ENCODE assay signal across 1 cellular context in the genomic region with DNA sequence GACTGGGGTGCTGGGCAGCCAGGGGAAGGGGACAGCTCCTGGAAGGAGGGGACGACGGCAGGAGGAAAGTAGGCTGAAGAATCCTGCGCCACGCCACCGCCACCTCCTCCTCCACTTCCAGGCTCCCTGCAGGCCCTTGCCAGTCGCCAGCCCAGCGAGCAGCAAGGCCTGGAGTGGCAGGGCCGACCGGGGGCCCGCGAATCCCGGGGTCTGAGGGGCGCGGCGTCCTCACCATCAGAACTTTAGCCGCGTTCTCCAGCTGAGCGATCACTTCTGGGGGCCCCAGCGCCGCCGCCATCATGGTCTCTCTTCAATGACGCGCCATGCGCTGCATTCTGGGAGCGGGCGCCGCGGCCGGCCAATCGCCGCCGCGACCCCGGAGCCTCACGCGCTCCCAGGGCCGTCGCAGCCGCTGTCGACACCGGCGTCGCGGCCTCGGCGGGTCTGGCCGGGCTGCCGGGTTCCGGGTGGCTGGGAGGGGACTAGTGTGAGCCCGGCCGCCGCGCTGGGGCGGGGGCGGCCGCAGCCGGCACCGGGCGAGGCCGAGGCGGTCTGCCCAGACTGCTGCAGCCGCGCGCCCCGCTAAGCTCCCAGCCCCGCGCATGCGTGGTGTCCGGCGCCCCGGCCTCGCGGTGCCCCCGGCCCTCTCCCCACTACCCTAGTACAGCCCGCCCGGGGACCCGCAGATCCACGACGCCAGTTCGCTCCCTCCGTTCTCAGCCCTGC.
TF ChIP-seq lines count a peak whose summit lies in the region.

Gene XPO4 (minus strand): TSS at position 309 of the 726 bp plus-strand sequence. CDS start 8 bp downstream, at position 301.

TF ChIP-seq in WTC11, 78 proteins besides CTCF, POLR2A, EP300 and RAD21 (continued from another document):
- TF ChIP-seq AFF4 (CRISPR knock-in tag; IDR thresholded peaks at IDR 0.05; ENCODE audit: borderline replicate concordance): no peak
- no peak for TF ChIP-seq ATF1 (CRISPR knock-in tag; IDR thresholded peaks at IDR 0.05)
- no peak for TF ChIP-seq RORB (CRISPR knock-in tag; IDR thresholded peaks at IDR 0.05)
- TF ChIP-seq NFYB (CRISPR knock-in tag; conservative IDR thresholded peaks at IDR 0.05; ENCODE audit: low read depth): peak; percentile 55
- no peak for TF ChIP-seq ZNF281 (CRISPR knock-in tag; IDR thresholded peaks at IDR 0.05)
- TF ChIP-seq EMX1 (CRISPR knock-in tag; IDR thresholded peaks at IDR 0.05): no peak
- no peak for TF ChIP-seq ZBTB21 (CRISPR knock-in tag; IDR thresholded peaks at IDR 0.05; ENCODE audit: borderline replicate concordance)
- TF ChIP-seq, protein P1, sequence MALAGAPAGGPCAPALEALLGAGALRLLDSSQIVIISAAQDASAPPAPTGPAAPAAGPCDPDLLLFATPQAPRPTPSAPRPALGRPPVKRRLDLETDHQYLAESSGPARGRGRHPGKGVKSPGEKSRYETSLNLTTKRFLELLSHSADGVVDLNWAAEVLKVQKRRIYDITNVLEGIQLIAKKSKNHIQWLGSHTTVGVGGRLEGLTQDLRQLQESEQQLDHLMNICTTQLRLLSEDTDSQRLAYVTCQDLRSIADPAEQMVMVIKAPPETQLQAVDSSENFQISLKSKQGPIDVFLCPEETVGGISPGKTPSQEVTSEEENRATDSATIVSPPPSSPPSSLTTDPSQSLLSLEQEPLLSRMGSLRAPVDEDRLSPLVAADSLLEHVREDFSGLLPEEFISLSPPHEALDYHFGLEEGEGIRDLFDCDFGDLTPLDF (CRISPR knock-in tag; IDR thresholded peaks at IDR 0.05): no peak
- TF ChIP-seq FOXJ3 (CRISPR knock-in tag; IDR thresholded peaks at IDR 0.05; ENCODE audit: borderline replicate concordance): no peak
- TF ChIP-seq TEAD4 (CRISPR knock-in tag; IDR thresholded peaks at IDR 0.05): no peak
- TF ChIP-seq, protein P2, sequence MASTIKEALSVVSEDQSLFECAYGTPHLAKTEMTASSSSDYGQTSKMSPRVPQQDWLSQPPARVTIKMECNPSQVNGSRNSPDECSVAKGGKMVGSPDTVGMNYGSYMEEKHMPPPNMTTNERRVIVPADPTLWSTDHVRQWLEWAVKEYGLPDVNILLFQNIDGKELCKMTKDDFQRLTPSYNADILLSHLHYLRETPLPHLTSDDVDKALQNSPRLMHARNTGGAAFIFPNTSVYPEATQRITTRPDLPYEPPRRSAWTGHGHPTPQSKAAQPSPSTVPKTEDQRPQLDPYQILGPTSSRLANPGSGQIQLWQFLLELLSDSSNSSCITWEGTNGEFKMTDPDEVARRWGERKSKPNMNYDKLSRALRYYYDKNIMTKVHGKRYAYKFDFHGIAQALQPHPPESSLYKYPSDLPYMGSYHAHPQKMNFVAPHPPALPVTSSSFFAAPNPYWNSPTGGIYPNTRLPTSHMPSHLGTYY (CRISPR knock-in tag; IDR thresholded peaks at IDR 0.05): no peak
- no peak for TF ChIP-seq NFATC4 (CRISPR knock-in tag; IDR thresholded peaks at IDR 0.05)
- no peak for TF ChIP-seq NR2C2 (CRISPR knock-in tag; IDR thresholded peaks at IDR 0.05)
- TF ChIP-seq ZSCAN18 (CRISPR knock-in tag; IDR thresholded peaks at IDR 0.05): no peak
- no peak for TF ChIP-seq NR1H2 (CRISPR knock-in tag; IDR thresholded peaks at IDR 0.05)
- no peak for TF ChIP-seq ZNF423 (CRISPR knock-in tag; IDR thresholded peaks at IDR 0.05)
- no peak for TF ChIP-seq GRHL2 (CRISPR knock-in tag; IDR thresholded peaks at IDR 0.05; ENCODE audit: insufficient replicate concordance, severe bottlenecking)
- TF ChIP-seq TEAD1 (CRISPR knock-in tag; IDR thresholded peaks at IDR 0.05): no peak
- no peak for TF ChIP-seq SP1 (CRISPR knock-in tag; conservative IDR thresholded peaks at IDR 0.05)
- no peak for TF ChIP-seq KAT7 (CRISPR knock-in tag; IDR thresholded peaks at IDR 0.05; ENCODE audit: borderline replicate concordance)
- TF ChIP-seq PRRX2 (CRISPR knock-in tag; IDR thresholded peaks at IDR 0.05): no peak
- no peak for TF ChIP-seq GTF2I (CRISPR knock-in tag; conservative IDR thresholded peaks at IDR 0.05)
- TF ChIP-seq, protein P3, sequence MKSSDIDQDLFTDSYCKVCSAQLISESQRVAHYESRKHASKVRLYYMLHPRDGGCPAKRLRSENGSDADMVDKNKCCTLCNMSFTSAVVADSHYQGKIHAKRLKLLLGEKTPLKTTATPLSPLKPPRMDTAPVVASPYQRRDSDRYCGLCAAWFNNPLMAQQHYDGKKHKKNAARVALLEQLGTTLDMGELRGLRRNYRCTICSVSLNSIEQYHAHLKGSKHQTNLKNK (CRISPR knock-in tag; IDR thresholded peaks at IDR 0.05): no peak
- no peak for TF ChIP-seq ZNF317 (CRISPR knock-in tag; IDR thresholded peaks at IDR 0.05; ENCODE audit: borderline replicate concordance, low read depth)
- TF ChIP-seq NFE2L1 (CRISPR knock-in tag; IDR thresholded peaks at IDR 0.05): no peak
- TF ChIP-seq, protein P4, sequence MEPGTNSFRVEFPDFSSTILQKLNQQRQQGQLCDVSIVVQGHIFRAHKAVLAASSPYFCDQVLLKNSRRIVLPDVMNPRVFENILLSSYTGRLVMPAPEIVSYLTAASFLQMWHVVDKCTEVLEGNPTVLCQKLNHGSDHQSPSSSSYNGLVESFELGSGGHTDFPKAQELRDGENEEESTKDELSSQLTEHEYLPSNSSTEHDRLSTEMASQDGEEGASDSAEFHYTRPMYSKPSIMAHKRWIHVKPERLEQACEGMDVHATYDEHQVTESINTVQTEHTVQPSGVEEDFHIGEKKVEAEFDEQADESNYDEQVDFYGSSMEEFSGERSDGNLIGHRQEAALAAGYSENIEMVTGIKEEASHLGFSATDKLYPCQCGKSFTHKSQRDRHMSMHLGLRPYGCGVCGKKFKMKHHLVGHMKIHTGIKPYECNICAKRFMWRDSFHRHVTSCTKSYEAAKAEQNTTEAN (CRISPR knock-in tag; IDR thresholded peaks at IDR 0.05): no peak; the same call in 1 of the 2 replicates
- no peak for TF ChIP-seq SOX15 (CRISPR knock-in tag; IDR thresholded peaks at IDR 0.05)
- TF ChIP-seq, protein P5, sequence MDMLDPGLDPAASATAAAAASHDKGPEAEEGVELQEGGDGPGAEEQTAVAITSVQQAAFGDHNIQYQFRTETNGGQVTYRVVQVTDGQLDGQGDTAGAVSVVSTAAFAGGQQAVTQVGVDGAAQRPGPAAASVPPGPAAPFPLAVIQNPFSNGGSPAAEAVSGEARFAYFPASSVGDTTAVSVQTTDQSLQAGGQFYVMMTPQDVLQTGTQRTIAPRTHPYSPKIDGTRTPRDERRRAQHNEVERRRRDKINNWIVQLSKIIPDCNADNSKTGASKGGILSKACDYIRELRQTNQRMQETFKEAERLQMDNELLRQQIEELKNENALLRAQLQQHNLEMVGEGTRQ (CRISPR knock-in tag; IDR thresholded peaks at IDR 0.05): peak; percentile 27; the same call in 1 of the 2 replicates
- TF ChIP-seq, protein P6, sequence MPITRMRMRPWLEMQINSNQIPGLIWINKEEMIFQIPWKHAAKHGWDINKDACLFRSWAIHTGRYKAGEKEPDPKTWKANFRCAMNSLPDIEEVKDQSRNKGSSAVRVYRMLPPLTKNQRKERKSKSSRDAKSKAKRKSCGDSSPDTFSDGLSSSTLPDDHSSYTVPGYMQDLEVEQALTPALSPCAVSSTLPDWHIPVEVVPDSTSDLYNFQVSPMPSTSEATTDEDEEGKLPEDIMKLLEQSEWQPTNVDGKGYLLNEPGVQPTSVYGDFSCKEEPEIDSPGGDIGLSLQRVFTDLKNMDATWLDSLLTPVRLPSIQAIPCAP (CRISPR knock-in tag; IDR thresholded peaks at IDR 0.05): peak; percentile 22; the same call in 1 of the 2 replicates
- no peak for TF ChIP-seq E2F5 (CRISPR knock-in tag; IDR thresholded peaks at IDR 0.05)
- no peak for TF ChIP-seq TCF7 (CRISPR knock-in tag; IDR thresholded peaks at IDR 0.05; ENCODE audit: low read depth)
- TF ChIP-seq, protein P7, sequence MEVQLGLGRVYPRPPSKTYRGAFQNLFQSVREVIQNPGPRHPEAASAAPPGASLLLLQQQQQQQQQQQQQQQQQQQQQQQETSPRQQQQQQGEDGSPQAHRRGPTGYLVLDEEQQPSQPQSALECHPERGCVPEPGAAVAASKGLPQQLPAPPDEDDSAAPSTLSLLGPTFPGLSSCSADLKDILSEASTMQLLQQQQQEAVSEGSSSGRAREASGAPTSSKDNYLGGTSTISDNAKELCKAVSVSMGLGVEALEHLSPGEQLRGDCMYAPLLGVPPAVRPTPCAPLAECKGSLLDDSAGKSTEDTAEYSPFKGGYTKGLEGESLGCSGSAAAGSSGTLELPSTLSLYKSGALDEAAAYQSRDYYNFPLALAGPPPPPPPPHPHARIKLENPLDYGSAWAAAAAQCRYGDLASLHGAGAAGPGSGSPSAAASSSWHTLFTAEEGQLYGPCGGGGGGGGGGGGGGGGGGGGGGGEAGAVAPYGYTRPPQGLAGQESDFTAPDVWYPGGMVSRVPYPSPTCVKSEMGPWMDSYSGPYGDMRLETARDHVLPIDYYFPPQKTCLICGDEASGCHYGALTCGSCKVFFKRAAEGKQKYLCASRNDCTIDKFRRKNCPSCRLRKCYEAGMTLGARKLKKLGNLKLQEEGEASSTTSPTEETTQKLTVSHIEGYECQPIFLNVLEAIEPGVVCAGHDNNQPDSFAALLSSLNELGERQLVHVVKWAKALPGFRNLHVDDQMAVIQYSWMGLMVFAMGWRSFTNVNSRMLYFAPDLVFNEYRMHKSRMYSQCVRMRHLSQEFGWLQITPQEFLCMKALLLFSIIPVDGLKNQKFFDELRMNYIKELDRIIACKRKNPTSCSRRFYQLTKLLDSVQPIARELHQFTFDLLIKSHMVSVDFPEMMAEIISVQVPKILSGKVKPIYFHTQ (CRISPR knock-in tag; IDR thresholded peaks at IDR 0.05): no peak
- TF ChIP-seq CDX4 (CRISPR knock-in tag; IDR thresholded peaks at IDR 0.05; ENCODE audit: borderline replicate concordance): no peak
- TF ChIP-seq RELA (CRISPR knock-in tag; IDR thresholded peaks at IDR 0.05; ENCODE audit: borderline replicate concordance): no peak
- no peak for TF ChIP-seq OVOL2 (CRISPR knock-in tag; IDR thresholded peaks at IDR 0.05; ENCODE audit: borderline replicate concordance)
- TF ChIP-seq ELF4 (CRISPR knock-in tag; IDR thresholded peaks at IDR 0.05; ENCODE audit: low read depth): no peak
- TF ChIP-seq ZNF396 (CRISPR knock-in tag; IDR thresholded peaks at IDR 0.05; ENCODE audit: borderline replicate concordance): no peak
- peak; percentile 50; the same call in 1 of the 2 replicates for TF ChIP-seq FOXK1 (CRISPR knock-in tag; IDR thresholded peaks at IDR 0.05)
- TF ChIP-seq ZNF219 (CRISPR knock-in tag; IDR thresholded peaks at IDR 0.05; ENCODE audit: borderline replicate concordance): no peak
